8 cellular contexts compared by ENCODE assay signal in genomic region chr1:156741613-156741983, GRCh38. TPM values are rescaled to one million over a fixed set of nuclear protein-coding genes. Genes with fewer than 3 reads are reported as not detected.
DNase-seq lines count a peak whose midpoint lies in the region; ATAC-seq, FAIRE-seq and TF ChIP-seq lines count a peak whose summit lies in the region.

No MANE protein-coding gene starts in this region.

- H3K27me3 ChIP-seq in SK-N-SH (ENCODE audit: insufficient read depth): no peaks in the 10 kb centered on the region
- no peaks in the 10 kb centered on the region for H3K27me3 ChIP-seq in smooth muscle cell (ENCODE audit: low read depth)

- POLR2A ChIA-PET in SK-N-SH (lab: Yijun Ruan, JAX): interaction anchor here (0.6 to 1.8 kb wide), 15 partner anchors 9 to 183 kb away, joined by 3 to 27 read pairs (median 4); partner anchors contain the start of genes HDGF, ISG20L2, METTL25B and NTRK1

- FAIRE-seq in HTR-8/SVneo (lab: Jason Lieb, UNC): no peak

- TF ChIP-seq RAD21 in SK-N-SH (IDR thresholded peaks at IDR 0.05; ENCODE audit: low read length): no peak

- H3K36me3 Mint-ChIP-seq in glutamatergic neuron (ENCODE audit: unreplicated experiment): no peaks in the 10 kb centered on the region

- ATAC-seq in GM21576 (IDR thresholded peaks at IDR 0.05; ENCODE audit: unreplicated experiment): peak; percentile 8
- no peak for ATAC-seq in HG03095 (IDR thresholded peaks at IDR 0.05; ENCODE audit: unreplicated experiment)

- DNase-seq in SK-N-SH: no peak
- no peak for DNase-seq in glutamatergic neuron
- no peak for DNase-seq in smooth muscle cell (lab: John Stamatoyannopoulos, UW; ENCODE audit: unreplicated experiment)
- DNase-seq in NCI-H187 treated with DMSO at 0.1 percent for 48 hours (lab: John Stamatoyannopoulos, UW): no peak
- no peak for DNase-seq in GOT3 (lab: John Stamatoyannopoulos, UW)
- DNase-seq in HTR-8/SVneo (ENCODE audit: insufficient read length, low spot score): no peak

- TF ChIP-seq CTCF in SK-N-SH (IDR thresholded peaks at IDR 0.05) (no peak), glutamatergic neuron (IDR thresholded peaks at IDR 0.05; ENCODE audit: partially characterized antibody, unreplicated experiment) (no peak), smooth muscle cell (IDR thresholded peaks at IDR 0.05; ENCODE audit: borderline replicate concordance, insufficient read depth, poor library complexity, severe bottlenecking) (no peak)

- H4K20me1 ChIP-seq in SK-N-SH (ENCODE audit: insufficient read depth): no peaks in the 10 kb centered on the region
- no peaks in the 10 kb centered on the region for H4K20me1 ChIP-seq in smooth muscle cell (ENCODE audit: low read depth)

- CTCF ChIA-PET in SK-N-SH (lab: Yijun Ruan, JAX): interaction anchor here (0.6 to 8.6 kb wide), 14 partner anchors 10 to 186 kb away, joined by 3 to 42 read pairs (median 4); partner anchors contain the start of genes HDGF, ISG20L2, METTL25B and NTRK1

- peaks cover 9% of the 10 kb centered on the region for H3K9me3 Mint-ChIP-seq in glutamatergic neuron (ENCODE audit: unreplicated experiment)

- H3K79me2 ChIP-seq in SK-N-SH (ENCODE audit: insufficient read depth) (peaks cover 49% of the 10 kb centered on the region), smooth muscle cell (ENCODE audit: low read depth) (peaks cover 42% of the 10 kb centered on the region)

- H3K4me3 Mint-ChIP-seq in glutamatergic neuron (ENCODE audit: unreplicated experiment): peak overlapping the region; percentile 89

- peaks cover 8% of the 10 kb centered on the region for H3K27me3 Mint-ChIP-seq in glutamatergic neuron (ENCODE audit: unreplicated experiment)

- H2AFZ ChIP-seq in SK-N-SH (ENCODE audit: low read depth): peak overlapping the region; percentile 57
- peak overlapping the region; percentile 73 for H2AFZ ChIP-seq in smooth muscle cell (ENCODE audit: low read depth)

- peaks cover 32% of the 10 kb centered on the region for H3F3A ChIP-seq in SK-N-SH (replicated peaks; ENCODE audit: insufficient read depth)
- H3F3A ChIP-seq in smooth muscle cell (ENCODE audit: low read depth): peaks cover 15% of the 10 kb centered on the region

- H3K4me2 ChIP-seq in SK-N-SH (peak overlapping the region; percentile 71), smooth muscle cell (peak overlapping the region; percentile 81)

- H3K4me1 Mint-ChIP-seq in glutamatergic neuron (ENCODE audit: low read depth, unreplicated experiment): peaks cover 17% of the 10 kb centered on the region

- H3K9ac ChIP-seq in SK-N-SH (peak overlapping the region; percentile 13; the same call in 1 of the 2 replicates), smooth muscle cell (ENCODE audit: low read depth) (peak overlapping the region; percentile 5)

- peaks cover 14 to 19% of the 10 kb centered on the region in 2 experiments for H3K4me1 ChIP-seq in SK-N-SH (ENCODE audit: control insufficient read depth in 1 of 2, insufficient read depth in 2 of 2, low read depth in 1 of 2, low read length in 1 of 2)
- H3K4me1 ChIP-seq in smooth muscle cell (ENCODE audit: low read depth): peaks cover 23% of the 10 kb centered on the region

- peak overlapping the region; percentile 82 to 90 for H3K27ac ChIP-seq in SK-N-SH (ENCODE audit: low read depth in 2 of 2, low read length in 1 of 2)
- H3K27ac ChIP-seq in smooth muscle cell (ENCODE audit: low read depth): peak overlapping the region; percentile 80

- peak overlapping the region; percentile 89 for H3K27ac Mint-ChIP-seq in glutamatergic neuron (ENCODE audit: unreplicated experiment)

- peak overlapping the region in 1 of 2 experiments; percentile 17; a peak in 1 of 4 replicates for H3K4me3 ChIP-seq in SK-N-SH (ENCODE audit: low read depth in 2 of 2, low read length in 1 of 2)
- H3K4me3 ChIP-seq in smooth muscle cell: peak overlapping the region; percentile 35

- H3K36me3 ChIP-seq in SK-N-SH (replicated peaks in 1 of 2; ENCODE audit: control insufficient read depth in 1 of 2, insufficient read depth in 2 of 2, low read length in 1 of 2): peaks cover 26 to 67% of the 10 kb centered on the region in 2 experiments
- H3K36me3 ChIP-seq in smooth muscle cell (ENCODE audit: low read depth): no peaks in the 10 kb centered on the region

- WGBS in SK-N-SH (ENCODE audit: low lambda C conversion rate): 92% methylated on average over 5 of the region's 5 CpGs
- 88% methylated on average over 5 of the region's 5 CpGs for WGBS in smooth muscle cell (ENCODE audit: low lambda C conversion rate)

- H3K9me3 ChIP-seq in SK-N-SH: no peaks in the 10 kb centered on the region
- no peaks in the 10 kb centered on the region for H3K9me3 ChIP-seq in smooth muscle cell (replicated peaks; ENCODE audit: low read depth)

- no peaks in the 10 kb centered on the region for H3K9me2 ChIP-seq in SK-N-SH

- no peak for TF ChIP-seq EP300 in SK-N-SH (IDR thresholded peaks at IDR 0.05; ENCODE audit: borderline replicate concordance in 1 of 2, low read depth in 1 of 2, low read length in 1 of 2)

TF ChIP-seq in SK-N-SH, 30 proteins besides CTCF, POLR2A, EP300 and RAD21:
- TF ChIP-seq YY1 (IDR thresholded peaks at IDR 0.05; ENCODE audit: low read depth): no peak
- no peak for TF ChIP-seq EZH2phosphoT487 (IDR thresholded peaks at IDR 0.05; ENCODE audit: borderline replicate concordance, low read depth)
- TF ChIP-seq, protein P1, sequence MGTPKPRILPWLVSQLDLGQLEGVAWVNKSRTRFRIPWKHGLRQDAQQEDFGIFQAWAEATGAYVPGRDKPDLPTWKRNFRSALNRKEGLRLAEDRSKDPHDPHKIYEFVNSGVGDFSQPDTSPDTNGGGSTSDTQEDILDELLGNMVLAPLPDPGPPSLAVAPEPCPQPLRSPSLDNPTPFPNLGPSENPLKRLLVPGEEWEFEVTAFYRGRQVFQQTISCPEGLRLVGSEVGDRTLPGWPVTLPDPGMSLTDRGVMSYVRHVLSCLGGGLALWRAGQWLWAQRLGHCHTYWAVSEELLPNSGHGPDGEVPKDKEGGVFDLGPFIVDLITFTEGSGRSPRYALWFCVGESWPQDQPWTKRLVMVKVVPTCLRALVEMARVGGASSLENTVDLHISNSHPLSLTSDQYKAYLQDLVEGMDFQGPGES (IDR thresholded peaks at IDR 0.05; ENCODE audit: low read depth, low read length): no peak
- TF ChIP-seq TEAD4 (IDR thresholded peaks at IDR 0.05; ENCODE audit: borderline replicate concordance, insufficient read depth): no peak
- no peak for TF ChIP-seq FOSL2 (IDR thresholded peaks at IDR 0.05; ENCODE audit: borderline replicate concordance, low read depth)

RNA-seq across cellular contexts. Expression of gene MRPL24, which starts 0.7 kb away (rescaled TPM):
- polyA plus RNA-seq in SK-N-SH (2012; rRNA removed) (149 and 171 TPM in 2 replicates), smooth muscle cell (68.6 and 79.6 TPM in 2 replicates)
- 141 and 142 TPM in 2 replicates for polyA plus RNA-seq in SK-N-SH (2012; cell fraction: cytosol; rRNA removed)
- 99.8 and 109 TPM in 2 replicates for polyA plus RNA-seq in SK-N-SH (2012; cell fraction: nucleus; rRNA removed)
- total RNA-seq in glutamatergic neuron (ENCODE audit: unreplicated experiment) (25.1 TPM), smooth muscle cell (16.5 and 29.3 TPM in 2 replicates)

RNA-seq across cellular contexts. Expression of gene HDGF, which starts 9.9 kb away (rescaled TPM):
- polyA plus RNA-seq in SK-N-SH (2012; rRNA removed) (152 and 166 TPM in 2 replicates), smooth muscle cell (109 and 134 TPM in 2 replicates)
- polyA plus RNA-seq in SK-N-SH (2012; cell fraction: cytosol; rRNA removed): 192 and 197 TPM in 2 replicates
- polyA plus RNA-seq in SK-N-SH (2012; cell fraction: nucleus; rRNA removed): 145 and 148 TPM in 2 replicates
- total RNA-seq in glutamatergic neuron (ENCODE audit: unreplicated experiment) (147 TPM), smooth muscle cell (88.4 and 97.2 TPM in 2 replicates)

RNA-seq across cellular contexts. Expression of gene ISG20L2, which starts 13.0 kb away (rescaled TPM):
- polyA plus RNA-seq in SK-N-SH (2012; rRNA removed) (31.6 and 44.3 TPM in 2 replicates), smooth muscle cell (17.4 and 19.2 TPM in 2 replicates)
- 28.2 and 36.0 TPM in 2 replicates for polyA plus RNA-seq in SK-N-SH (2012; cell fraction: cytosol; rRNA removed)
- polyA plus RNA-seq in SK-N-SH (2012; cell fraction: nucleus; rRNA removed): 22.9 and 32.5 TPM in 2 replicates
- total RNA-seq in glutamatergic neuron (ENCODE audit: unreplicated experiment) (32.6 TPM), smooth muscle cell (13.8 and 20.3 TPM in 2 replicates)

RNA-seq across cellular contexts. Expression of gene METTL25B, which starts 13.3 kb away (rescaled TPM):
- polyA plus RNA-seq in SK-N-SH (2012; rRNA removed) (20.1 and 21.2 TPM in 2 replicates), smooth muscle cell (17.5 and 21.7 TPM in 2 replicates)
- polyA plus RNA-seq in SK-N-SH (2012; cell fraction: cytosol; rRNA removed): 10.7 and 14.0 TPM in 2 replicates
- 51.7 and 72.4 TPM in 2 replicates for polyA plus RNA-seq in SK-N-SH (2012; cell fraction: nucleus; rRNA removed)
- total RNA-seq in glutamatergic neuron (ENCODE audit: unreplicated experiment) (27.1 TPM), smooth muscle cell (5.4 and 11.0 TPM in 2 replicates)

RNA-seq across cellular contexts. Expression of gene PRCC, which starts 25.7 kb away (rescaled TPM):
- 39.2 and 51.8 TPM in 2 replicates for polyA plus RNA-seq in SK-N-SH (2012; rRNA removed)
- polyA plus RNA-seq in SK-N-SH (2012; cell fraction: cytosol; rRNA removed): 33.6 and 45.5 TPM in 2 replicates
- 54.8 and 58.9 TPM in 2 replicates for polyA plus RNA-seq in SK-N-SH (2012; cell fraction: nucleus; rRNA removed)
- total RNA-seq in glutamatergic neuron (ENCODE audit: unreplicated experiment): 88.8 TPM
- total RNA-seq in smooth muscle cell: 31.0 and 37.7 TPM in 2 replicates
- 68.1 and 68.7 TPM in 2 replicates for polyA plus RNA-seq in smooth muscle cell
